In the genomic region with DNA sequence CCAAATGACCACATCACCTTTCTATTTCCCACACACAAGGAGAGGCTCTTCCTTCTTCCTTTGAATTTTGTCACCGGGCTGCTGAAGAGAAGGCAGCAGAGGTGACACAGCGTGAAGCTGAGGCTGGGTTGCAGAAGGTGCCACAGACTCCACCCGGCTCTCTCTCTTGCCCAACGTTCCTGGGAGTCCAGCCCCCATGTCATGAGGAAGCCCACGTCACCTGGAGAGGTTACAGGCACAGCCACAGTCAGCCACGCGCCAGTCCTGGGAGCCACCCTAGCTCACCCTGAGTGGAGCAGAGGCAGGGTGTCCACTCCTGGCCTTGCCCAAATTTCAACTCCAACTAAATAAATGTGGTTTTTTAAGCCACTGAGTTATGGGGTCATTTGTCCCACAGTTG, we compare ENCODE assay signal across 17 cellular contexts. TPM values are rescaled to one million over a fixed set of nuclear protein-coding genes. Genes with fewer than 3 reads are reported as not detected.
"Had no signal": no experiment of that assay in that cellular context is flagged by ENCODE, and none has a peak within 500 bp of the region (broad histone marks: within the 10 kb centered on the region; RNA-seq: fewer than 3 reads in every experiment).

No MANE protein-coding gene starts in this region.

- DNase-seq: dermis blood vessel endothelial cell; effector CD4-positive, alpha-beta T cell; effector memory CD4-positive, alpha-beta T cell; foreskin keratinocyte; heart right ventricle; hippocampal formation; left cardiac atrium; left lung; left ventricle myocardium superior; lower lobe of right lung; mesenchymal stem cell; mucosa of descending colon had no signal

- H3K4me3 ChIP-seq: coronary artery, dorsolateral prefrontal cortex, esophagus muscularis mucosa, gastroesophageal sphincter, heart right ventricle, left lung, lower lobe of right lung, mucosa of descending colon had no signal

- H3K9me3 ChIP-seq: esophagus muscularis mucosa, gastroesophageal sphincter, heart right ventricle, left lung, lower lobe of right lung, mucosa of descending colon had no signal

- H3K4me1 ChIP-seq: foreskin keratinocyte had no signal

- H3K27ac ChIP-seq: coronary artery, esophagus muscularis mucosa, foreskin keratinocyte, gastroesophageal sphincter, heart right ventricle, left lung, lower lobe of right lung had no signal

- H3K36me3 ChIP-seq: esophagus muscularis mucosa, gastroesophageal sphincter, heart right ventricle, left lung, lower lobe of right lung had no signal

- H3K27me3 ChIP-seq: dorsolateral prefrontal cortex, esophagus muscularis mucosa had no signal

RNA-seq across cellular contexts. Expression of a gene that starts 4.8 kb away (rescaled TPM):
- total RNA-seq: frontal cortex had no signal
